Comparison of ENCODE assay signal across 8 cellular contexts in the genomic region with DNA sequence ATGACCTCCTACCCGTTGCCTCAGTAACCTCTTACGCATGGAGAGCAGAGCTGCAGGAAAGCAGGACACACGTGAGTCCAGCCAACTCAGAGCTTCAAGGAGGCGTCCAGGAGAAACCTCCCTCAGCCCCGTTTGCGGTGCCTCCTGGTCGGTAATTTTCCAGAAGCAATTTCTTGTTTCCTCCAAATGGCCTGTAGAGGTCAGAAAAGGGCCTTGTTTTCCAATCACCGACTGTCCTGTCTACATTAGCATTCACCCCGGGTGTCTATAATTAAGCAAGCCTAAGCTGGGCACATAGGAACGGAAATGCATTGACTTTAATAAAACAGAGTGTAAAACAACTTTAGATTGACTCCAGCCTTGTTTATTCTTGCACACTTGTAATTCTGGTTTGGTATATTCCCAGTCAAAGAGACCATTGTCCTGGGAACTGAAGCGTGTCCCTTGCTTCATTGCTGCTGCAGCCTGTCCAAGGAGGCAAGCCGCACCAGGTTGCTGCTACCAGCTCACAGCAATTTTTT.
DNase-seq lines count a peak whose midpoint lies in the region; ATAC-seq and TF ChIP-seq lines count a peak whose summit lies in the region.

No MANE protein-coding gene starts in this region.

- TF ChIP-seq POLR2A in gastroesophageal sphincter (IDR thresholded peaks at IDR 0.05) = no peak

- no peaks in the 10 kb centered on the region for H3K9me3 ChIP-seq in gastroesophageal sphincter

- peaks cover 0 to 20% (median 0%) of the 10 kb centered on the region in 3 donors for H3K4me1 ChIP-seq in gastroesophageal sphincter

- TF ChIP-seq EP300 in gastroesophageal sphincter (IDR thresholded peaks at IDR 0.05) = no peak

- ATAC-seq in SK-N-SH treated with all-trans-retinoic acid at 6 μM for 48 hours (peak; percentile 66; the same call in 2 of the 3 replicates), gastroesophageal sphincter (peak; percentile 48), HG03457 (IDR thresholded peaks at IDR 0.05; ENCODE audit: unreplicated experiment) (no peak), HG03135 (IDR thresholded peaks at IDR 0.05; ENCODE audit: unreplicated experiment) (no peak)

- no peak overlapping the region for H3K4me3 ChIP-seq in Jurkat, Clone E6-1 (ENCODE audit: low read length)
- H3K4me3 ChIP-seq in gastroesophageal sphincter = no peak overlapping the region

- H3K27me3 ChIP-seq in gastroesophageal sphincter = no peaks in the 10 kb centered on the region

- DNase-seq in COLO668 (lab: John Stamatoyannopoulos, UW; ENCODE audit: unreplicated experiment) (peak; percentile 5), renal cortical epithelial cell (ENCODE audit: low read depth) (peak; percentile 56)
- peak; percentile 9 for DNase-seq in Jurkat, Clone E6-1 (ENCODE audit: low read depth, low spot score)
- no peak for DNase-seq in stimulated activated CD4-positive, alpha-beta T cell treated with anti-CD3 and anti-CD28 coated beads, Interleukin-1b, Interleukin-23, amount 100 ng/mL, for 48 hours

- H3K36me3 ChIP-seq in gastroesophageal sphincter = no peaks in the 10 kb centered on the region

- peak in 2 of 4 experiments; percentile 49 to 62 for TF ChIP-seq CTCF in gastroesophageal sphincter (IDR thresholded peaks at IDR 0.05)

- no peak overlapping the region for H3K27ac ChIP-seq in gastroesophageal sphincter

- WGBS in gastroesophageal sphincter (ENCODE audit: low coverage in 1 of 2), 2 donors = 0 to 23% methylated on average over 1 to 11 of the region's 12 CpGs

TF ChIP-seq in SK-N-SH treated with all-trans-retinoic acid at 6 μM for 48 hours, 23 proteins besides CTCF, POLR2A, EP300 and RAD21:
- no peak for TF ChIP-seq ZNF70 (CRISPR knock-in tag; IDR thresholded peaks at IDR 0.05)
- TF ChIP-seq BACH2 (CRISPR knock-in tag; IDR thresholded peaks at IDR 0.05; ENCODE audit: borderline replicate concordance) = no peak
- TF ChIP-seq ZNF565 (CRISPR knock-in tag; conservative IDR thresholded peaks at IDR 0.05; ENCODE audit: low read depth) = no peak
- no peak for TF ChIP-seq ZNF8 (CRISPR knock-in tag; IDR thresholded peaks at IDR 0.05)
- TF ChIP-seq, protein P1, sequence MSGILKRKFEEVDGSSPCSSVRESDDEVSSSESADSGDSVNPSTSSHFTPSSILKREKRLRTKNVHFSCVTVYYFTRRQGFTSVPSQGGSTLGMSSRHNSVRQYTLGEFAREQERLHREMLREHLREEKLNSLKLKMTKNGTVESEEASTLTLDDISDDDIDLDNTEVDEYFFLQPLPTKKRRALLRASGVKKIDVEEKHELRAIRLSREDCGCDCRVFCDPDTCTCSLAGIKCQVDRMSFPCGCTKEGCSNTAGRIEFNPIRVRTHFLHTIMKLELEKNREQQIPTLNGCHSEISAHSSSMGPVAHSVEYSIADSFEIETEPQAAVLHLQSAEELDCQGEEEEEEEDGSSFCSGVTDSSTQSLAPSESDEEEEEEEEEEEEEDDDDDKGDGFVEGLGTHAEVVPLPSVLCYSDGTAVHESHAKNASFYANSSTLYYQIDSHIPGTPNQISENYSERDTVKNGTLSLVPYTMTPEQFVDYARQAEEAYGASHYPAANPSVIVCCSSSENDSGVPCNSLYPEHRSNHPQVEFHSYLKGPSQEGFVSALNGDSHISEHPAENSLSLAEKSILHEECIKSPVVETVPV (CRISPR knock-in tag; IDR thresholded peaks at IDR 0.05) = no peak
- TF ChIP-seq, protein P2, sequence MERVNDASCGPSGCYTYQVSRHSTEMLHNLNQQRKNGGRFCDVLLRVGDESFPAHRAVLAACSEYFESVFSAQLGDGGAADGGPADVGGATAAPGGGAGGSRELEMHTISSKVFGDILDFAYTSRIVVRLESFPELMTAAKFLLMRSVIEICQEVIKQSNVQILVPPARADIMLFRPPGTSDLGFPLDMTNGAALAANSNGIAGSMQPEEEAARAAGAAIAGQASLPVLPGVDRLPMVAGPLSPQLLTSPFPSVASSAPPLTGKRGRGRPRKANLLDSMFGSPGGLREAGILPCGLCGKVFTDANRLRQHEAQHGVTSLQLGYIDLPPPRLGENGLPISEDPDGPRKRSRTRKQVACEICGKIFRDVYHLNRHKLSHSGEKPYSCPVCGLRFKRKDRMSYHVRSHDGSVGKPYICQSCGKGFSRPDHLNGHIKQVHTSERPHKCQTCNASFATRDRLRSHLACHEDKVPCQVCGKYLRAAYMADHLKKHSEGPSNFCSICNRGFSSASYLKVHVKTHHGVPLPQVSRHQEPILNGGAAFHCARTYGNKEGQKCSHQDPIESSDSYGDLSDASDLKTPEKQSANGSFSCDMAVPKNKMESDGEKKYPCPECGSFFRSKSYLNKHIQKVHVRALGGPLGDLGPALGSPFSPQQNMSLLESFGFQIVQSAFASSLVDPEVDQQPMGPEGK (CRISPR knock-in tag; IDR thresholded peaks at IDR 0.05; ENCODE audit: borderline replicate concordance) = no peak
- TF ChIP-seq ZC3H10 (CRISPR knock-in tag; IDR thresholded peaks at IDR 0.05) = no peak
- TF ChIP-seq TCF4 (CRISPR knock-in tag; IDR thresholded peaks at IDR 0.05; ENCODE audit: borderline replicate concordance) = no peak
- TF ChIP-seq, protein P3, sequence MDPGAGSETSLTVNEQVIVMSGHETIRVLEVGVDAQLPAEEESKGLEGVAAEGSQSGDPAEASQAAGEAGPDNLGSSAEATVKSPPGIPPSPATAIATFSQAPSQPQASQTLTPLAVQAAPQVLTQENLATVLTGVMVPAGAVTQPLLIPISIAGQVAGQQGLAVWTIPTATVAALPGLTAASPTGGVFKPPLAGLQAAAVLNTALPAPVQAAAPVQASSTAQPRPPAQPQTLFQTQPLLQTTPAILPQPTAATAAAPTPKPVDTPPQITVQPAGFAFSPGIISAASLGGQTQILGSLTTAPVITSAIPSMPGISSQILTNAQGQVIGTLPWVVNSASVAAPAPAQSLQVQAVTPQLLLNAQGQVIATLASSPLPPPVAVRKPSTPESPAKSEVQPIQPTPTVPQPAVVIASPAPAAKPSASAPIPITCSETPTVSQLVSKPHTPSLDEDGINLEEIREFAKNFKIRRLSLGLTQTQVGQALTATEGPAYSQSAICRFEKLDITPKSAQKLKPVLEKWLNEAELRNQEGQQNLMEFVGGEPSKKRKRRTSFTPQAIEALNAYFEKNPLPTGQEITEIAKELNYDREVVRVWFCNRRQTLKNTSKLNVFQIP (CRISPR knock-in tag; IDR thresholded peaks at IDR 0.05; ENCODE audit: borderline replicate concordance, low read depth) = no peak
- no peak for TF ChIP-seq ARNTL (CRISPR knock-in tag; IDR thresholded peaks at IDR 0.05; ENCODE audit: borderline replicate concordance, low read depth)

Comparison
In these comparisons a context has a peak if more than half of its experiments do, and no peak if none do; other contexts are left out.
1. ATAC-seq: peak in SK-N-SH treated with all-trans-retinoic acid at 6 μM for 48 hours (single experiment) and gastroesophageal sphincter (single experiment); none in HG03457 (single experiment) and HG03135 (single experiment).